In genomic region chr14:92575773-92576303, GRCh38 we compare ENCODE assay signal across 1 cellular context.
A peak's percentile ranks its signal among the peaks of the same experiment; 100 is the strongest.
TF ChIP-seq lines count a peak whose summit lies in the region.

No MANE protein-coding gene starts in this region.

TF ChIP-seq in K562, 482 proteins besides CTCF, POLR2A, EP300 and RAD21 (continued from another document and continues in another):
- TF ChIP-seq ARID4B (CRISPR knock-in tag; IDR thresholded peaks at IDR 0.05) (no peak), ELK3 (CRISPR knock-in tag; IDR thresholded peaks at IDR 0.05) (no peak), NFXL1 (CRISPR knock-in tag; IDR thresholded peaks at IDR 0.05) (peak; percentile 89), ZNF311 (CRISPR knock-in tag; IDR thresholded peaks at IDR 0.05) (peak; percentile 89), TCF3 (CRISPR knock-in tag; IDR thresholded peaks at IDR 0.05) (no peak), ZNF408 (CRISPR knock-in tag; IDR thresholded peaks at IDR 0.05; ENCODE audit: low read depth) (no peak), ZKSCAN8 (CRISPR knock-in tag; IDR thresholded peaks at IDR 0.05) (peak; percentile 85; the same call in 1 of the 2 replicates), MTA2 (IDR thresholded peaks at IDR 0.05; ENCODE audit: low read depth) (no peak), ZNF324 (CRISPR knock-in tag; IDR thresholded peaks at IDR 0.05) (no peak), TCF7L2 (IDR thresholded peaks at IDR 0.05; ENCODE audit: low read depth, low read length) (no peak), NUFIP1 (IDR thresholded peaks at IDR 0.05; ENCODE audit: partially characterized antibody) (no peak), SUPT5H (IDR thresholded peaks at IDR 0.05) (no peak), ZNF277 (CRISPR knock-in tag; IDR thresholded peaks at IDR 0.05; ENCODE audit: borderline replicate concordance) (no peak), JUNB (CRISPR knock-in tag; conservative IDR thresholded peaks at IDR 0.05) (no peak), CCNT2 (IDR thresholded peaks at IDR 0.05; ENCODE audit: borderline replicate concordance, extremely low read depth, insufficient read length, low read depth, low read length) (no peak), HDAC8 (tag; IDR thresholded peaks at IDR 0.05) (peak; percentile 98), ZBTB49 (CRISPR knock-in tag; IDR thresholded peaks at IDR 0.05; ENCODE audit: borderline replicate concordance) (no peak), TEAD4 (IDR thresholded peaks at IDR 0.05; ENCODE audit: low read length) (no peak), TEAD4 (CRISPR knock-in tag; IDR thresholded peaks at IDR 0.05; ENCODE audit: borderline replicate concordance) (no peak), LEF1 (IDR thresholded peaks at IDR 0.05) (no peak), BRCA1 (IDR thresholded peaks at IDR 0.05) (no peak), BRCA1 (CRISPR knock-in tag; IDR thresholded peaks at IDR 0.05) (no peak), ATF7 (IDR thresholded peaks at IDR 0.05) (no peak), RFX5 (IDR thresholded peaks at IDR 0.05; ENCODE audit: low read depth, low read length) (no peak), FOXP1 (CRISPR knock-in tag; IDR thresholded peaks at IDR 0.05) (no peak), DEAF1 (CRISPR knock-in tag; IDR thresholded peaks at IDR 0.05) (no peak), RBM34 (IDR thresholded peaks at IDR 0.05; ENCODE audit: borderline replicate concordance, insufficient read depth, low read length) (no peak), ZNF347 (CRISPR knock-in tag; IDR thresholded peaks at IDR 0.05; ENCODE audit: low read depth) (no peak), HDAC6 (IDR thresholded peaks at IDR 0.05; ENCODE audit: low read depth, low read length) (no peak), IFI16 (CRISPR knock-in tag; IDR thresholded peaks at IDR 0.05) (no peak), ELF4 (CRISPR knock-in tag; IDR thresholded peaks at IDR 0.05) (no peak), STAT5B (CRISPR knock-in tag; IDR thresholded peaks at IDR 0.05) (no peak), BDP1 (IDR thresholded peaks at IDR 0.05; ENCODE audit: insufficient read depth, insufficient read length) (no peak), KAT2B (IDR thresholded peaks at IDR 0.05; ENCODE audit: low read depth, low read length) (no peak)
- TF ChIP-seq, protein P1, sequence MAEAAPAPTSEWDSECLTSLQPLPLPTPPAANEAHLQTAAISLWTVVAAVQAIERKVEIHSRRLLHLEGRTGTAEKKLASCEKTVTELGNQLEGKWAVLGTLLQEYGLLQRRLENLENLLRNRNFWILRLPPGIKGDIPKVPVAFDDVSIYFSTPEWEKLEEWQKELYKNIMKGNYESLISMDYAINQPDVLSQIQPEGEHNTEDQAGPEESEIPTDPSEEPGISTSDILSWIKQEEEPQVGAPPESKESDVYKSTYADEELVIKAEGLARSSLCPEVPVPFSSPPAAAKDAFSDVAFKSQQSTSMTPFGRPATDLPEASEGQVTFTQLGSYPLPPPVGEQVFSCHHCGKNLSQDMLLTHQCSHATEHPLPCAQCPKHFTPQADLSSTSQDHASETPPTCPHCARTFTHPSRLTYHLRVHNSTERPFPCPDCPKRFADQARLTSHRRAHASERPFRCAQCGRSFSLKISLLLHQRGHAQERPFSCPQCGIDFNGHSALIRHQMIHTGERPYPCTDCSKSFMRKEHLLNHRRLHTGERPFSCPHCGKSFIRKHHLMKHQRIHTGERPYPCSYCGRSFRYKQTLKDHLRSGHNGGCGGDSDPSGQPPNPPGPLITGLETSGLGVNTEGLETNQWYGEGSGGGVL (CRISPR knock-in tag; IDR thresholded peaks at IDR 0.05): no peak
- TF ChIP-seq, protein P2, sequence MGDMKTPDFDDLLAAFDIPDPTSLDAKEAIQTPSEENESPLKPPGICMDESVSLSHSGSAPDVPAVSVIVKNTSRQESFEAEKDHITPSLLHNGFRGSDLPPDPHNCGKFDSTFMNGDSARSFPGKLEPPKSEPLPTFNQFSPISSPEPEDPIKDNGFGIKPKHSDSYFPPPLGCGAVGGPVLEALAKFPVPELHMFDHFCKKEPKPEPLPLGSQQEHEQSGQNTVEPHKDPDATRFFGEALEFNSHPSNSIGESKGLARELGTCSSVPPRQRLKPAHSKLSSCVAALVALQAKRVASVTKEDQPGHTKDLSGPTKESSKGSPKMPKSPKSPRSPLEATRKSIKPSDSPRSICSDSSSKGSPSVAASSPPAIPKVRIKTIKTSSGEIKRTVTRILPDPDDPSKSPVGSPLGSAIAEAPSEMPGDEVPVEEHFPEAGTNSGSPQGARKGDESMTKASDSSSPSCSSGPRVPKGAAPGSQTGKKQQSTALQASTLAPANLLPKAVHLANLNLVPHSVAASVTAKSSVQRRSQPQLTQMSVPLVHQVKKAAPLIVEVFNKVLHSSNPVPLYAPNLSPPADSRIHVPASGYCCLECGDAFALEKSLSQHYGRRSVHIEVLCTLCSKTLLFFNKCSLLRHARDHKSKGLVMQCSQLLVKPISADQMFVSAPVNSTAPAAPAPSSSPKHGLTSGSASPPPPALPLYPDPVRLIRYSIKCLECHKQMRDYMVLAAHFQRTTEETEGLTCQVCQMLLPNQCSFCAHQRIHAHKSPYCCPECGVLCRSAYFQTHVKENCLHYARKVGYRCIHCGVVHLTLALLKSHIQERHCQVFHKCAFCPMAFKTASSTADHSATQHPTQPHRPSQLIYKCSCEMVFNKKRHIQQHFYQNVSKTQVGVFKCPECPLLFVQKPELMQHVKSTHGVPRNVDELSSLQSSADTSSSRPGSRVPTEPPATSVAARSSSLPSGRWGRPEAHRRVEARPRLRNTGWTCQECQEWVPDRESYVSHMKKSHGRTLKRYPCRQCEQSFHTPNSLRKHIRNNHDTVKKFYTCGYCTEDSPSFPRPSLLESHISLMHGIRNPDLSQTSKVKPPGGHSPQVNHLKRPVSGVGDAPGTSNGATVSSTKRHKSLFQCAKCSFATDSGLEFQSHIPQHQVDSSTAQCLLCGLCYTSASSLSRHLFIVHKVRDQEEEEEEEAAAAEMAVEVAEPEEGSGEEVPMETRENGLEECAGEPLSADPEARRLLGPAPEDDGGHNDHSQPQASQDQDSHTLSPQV (IDR thresholded peaks at IDR 0.05): peak; percentile 72
- TF ChIP-seq, protein P3, sequence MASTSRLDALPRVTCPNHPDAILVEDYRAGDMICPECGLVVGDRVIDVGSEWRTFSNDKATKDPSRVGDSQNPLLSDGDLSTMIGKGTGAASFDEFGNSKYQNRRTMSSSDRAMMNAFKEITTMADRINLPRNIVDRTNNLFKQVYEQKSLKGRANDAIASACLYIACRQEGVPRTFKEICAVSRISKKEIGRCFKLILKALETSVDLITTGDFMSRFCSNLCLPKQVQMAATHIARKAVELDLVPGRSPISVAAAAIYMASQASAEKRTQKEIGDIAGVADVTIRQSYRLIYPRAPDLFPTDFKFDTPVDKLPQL (IDR thresholded peaks at IDR 0.05; ENCODE audit: extremely low read depth, insufficient read length): no peak
- TF ChIP-seq, protein P4, sequence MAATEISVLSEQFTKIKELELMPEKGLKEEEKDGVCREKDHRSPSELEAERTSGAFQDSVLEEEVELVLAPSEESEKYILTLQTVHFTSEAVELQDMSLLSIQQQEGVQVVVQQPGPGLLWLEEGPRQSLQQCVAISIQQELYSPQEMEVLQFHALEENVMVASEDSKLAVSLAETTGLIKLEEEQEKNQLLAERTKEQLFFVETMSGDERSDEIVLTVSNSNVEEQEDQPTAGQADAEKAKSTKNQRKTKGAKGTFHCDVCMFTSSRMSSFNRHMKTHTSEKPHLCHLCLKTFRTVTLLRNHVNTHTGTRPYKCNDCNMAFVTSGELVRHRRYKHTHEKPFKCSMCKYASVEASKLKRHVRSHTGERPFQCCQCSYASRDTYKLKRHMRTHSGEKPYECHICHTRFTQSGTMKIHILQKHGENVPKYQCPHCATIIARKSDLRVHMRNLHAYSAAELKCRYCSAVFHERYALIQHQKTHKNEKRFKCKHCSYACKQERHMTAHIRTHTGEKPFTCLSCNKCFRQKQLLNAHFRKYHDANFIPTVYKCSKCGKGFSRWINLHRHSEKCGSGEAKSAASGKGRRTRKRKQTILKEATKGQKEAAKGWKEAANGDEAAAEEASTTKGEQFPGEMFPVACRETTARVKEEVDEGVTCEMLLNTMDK (IDR thresholded peaks at IDR 0.05; ENCODE audit: borderline replicate concordance, insufficient read depth, low read depth, low read length, poor library complexity, severe bottlenecking): no peak
- TF ChIP-seq, protein P5, sequence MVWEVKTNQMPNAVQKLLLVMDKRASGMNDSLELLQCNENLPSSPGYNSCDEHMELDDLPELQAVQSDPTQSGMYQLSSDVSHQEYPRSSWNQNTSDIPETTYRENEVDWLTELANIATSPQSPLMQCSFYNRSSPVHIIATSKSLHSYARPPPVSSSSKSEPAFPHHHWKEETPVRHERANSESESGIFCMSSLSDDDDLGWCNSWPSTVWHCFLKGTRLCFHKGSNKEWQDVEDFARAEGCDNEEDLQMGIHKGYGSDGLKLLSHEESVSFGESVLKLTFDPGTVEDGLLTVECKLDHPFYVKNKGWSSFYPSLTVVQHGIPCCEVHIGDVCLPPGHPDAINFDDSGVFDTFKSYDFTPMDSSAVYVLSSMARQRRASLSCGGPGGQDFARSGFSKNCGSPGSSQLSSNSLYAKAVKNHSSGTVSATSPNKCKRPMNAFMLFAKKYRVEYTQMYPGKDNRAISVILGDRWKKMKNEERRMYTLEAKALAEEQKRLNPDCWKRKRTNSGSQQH (CRISPR knock-in tag; IDR thresholded peaks at IDR 0.05): peak; percentile 90
